ENCODE assay signal across 7 cellular contexts in genomic region chr12:62632521-62632920, GRCh38.
DNase-seq lines count a peak whose midpoint lies in the region; ATAC-seq and TF ChIP-seq lines count a peak whose summit lies in the region.

No MANE protein-coding gene starts in this region.

- peak overlapping the region; percentile 59 for H3K4me3 ChIP-seq in GM12864 (ENCODE audit: low read depth, low read length)
- peak overlapping the region; percentile 72 for H3K4me3 ChIP-seq in GM23248

- ATAC-seq in stimulated activated naive CD8-positive, alpha-beta T cell treated with anti-CD3 and anti-CD28 coated beads, Interleukin-15, amount 100 ng/mL, for 72 hours = peak; percentile 64
- no peak for ATAC-seq in GM19328 (IDR thresholded peaks at IDR 0.05; ENCODE audit: unreplicated experiment)

- no peaks in the 10 kb centered on the region for H3K9me3 ChIP-seq in GM23248 (ENCODE audit: low read depth)

- peaks cover 25% of the 10 kb centered on the region for H3K4me1 Mint-ChIP-seq in chondrocyte (ENCODE audit: low read depth)
- H3K4me1 Mint-ChIP-seq in stimulated activated naive CD8-positive, alpha-beta T cell treated with anti-CD3 and anti-CD28 coated beads, Interleukin-15, amount 100 ng/mL, for 72 hours = peaks cover 27% of the 10 kb centered on the region

- H3K27ac ChIP-seq in GM23248 = peak overlapping the region; percentile 71

- no peaks in the 10 kb centered on the region for H3K9me2 ChIP-seq in GM23248 (ENCODE audit: insufficient read depth)

- TF ChIP-seq CTCF in GM12864 (IDR thresholded peaks at IDR 0.05; ENCODE audit: low read depth, low read length, missing control alignments) = no peak
- TF ChIP-seq CTCF in chondrocyte (IDR thresholded peaks at IDR 0.05) = no peak

- peak overlapping the region; percentile 74 for H2AFZ ChIP-seq in GM23248

- no peaks in the 10 kb centered on the region for H3K27me3 Mint-ChIP-seq in chondrocyte (ENCODE audit: low read depth)
- peaks cover 79% of the 10 kb centered on the region for H3K27me3 Mint-ChIP-seq in stimulated activated naive CD8-positive, alpha-beta T cell treated with anti-CD3 and anti-CD28 coated beads, Interleukin-15, amount 100 ng/mL, for 72 hours

- DNase-seq in GM12864 (ENCODE audit: low read depth) (no peak), GM23248 (peak; percentile 69), NCI-H748 (lab: John Stamatoyannopoulos, UW; ENCODE audit: unreplicated experiment) (peak; percentile 76), chondrocyte (ENCODE audit: low spot score) (no peak), left kidney (ENCODE audit: low read depth, low spot score) (peak; percentile 72)
- peak; percentile 15 to 17 for DNase-seq in stimulated activated naive CD8-positive, alpha-beta T cell treated with anti-CD3 and anti-CD28 coated beads, Interleukin-15, amount 100 ng/mL, for 72 hours

- in situ Hi-C loops in GM23248 (cut with MboI) = no loop called here

- H3K4me1 ChIP-seq in GM23248 (ENCODE audit: insufficient read depth) = peaks cover 19% of the 10 kb centered on the region

- H3K9me3 Mint-ChIP-seq in chondrocyte (ENCODE audit: low read depth) = no peaks in the 10 kb centered on the region
- H3K9me3 Mint-ChIP-seq in stimulated activated naive CD8-positive, alpha-beta T cell treated with anti-CD3 and anti-CD28 coated beads, Interleukin-15, amount 100 ng/mL, for 72 hours = no peaks in the 10 kb centered on the region

- peak overlapping the region; percentile 77 for H3K4me2 ChIP-seq in GM23248 (ENCODE audit: unreplicated experiment)

- H3K36me3 Mint-ChIP-seq in chondrocyte (ENCODE audit: low read depth) = no peaks in the 10 kb centered on the region

- H3K27ac Mint-ChIP-seq in chondrocyte (ENCODE audit: unreplicated experiment) = peak overlapping the region; percentile 65
- H3K27ac Mint-ChIP-seq in stimulated activated naive CD8-positive, alpha-beta T cell treated with anti-CD3 and anti-CD28 coated beads, Interleukin-15, amount 100 ng/mL, for 72 hours = peak overlapping the region; percentile 63 to 82

- peak overlapping the region; percentile 72 for H3K9ac ChIP-seq in GM23248

- H3K36me3 ChIP-seq in GM23248 (ENCODE audit: low read depth) = no peaks in the 10 kb centered on the region

- H4K20me1 ChIP-seq in GM23248 (ENCODE audit: insufficient read depth) = no peaks in the 10 kb centered on the region

- no peaks in the 10 kb centered on the region for H3K79me2 ChIP-seq in GM23248 (ENCODE audit: insufficient read depth)

- no peaks in the 10 kb centered on the region for H3K27me3 ChIP-seq in GM23248 (replicated peaks; ENCODE audit: insufficient read depth)

- H3F3A ChIP-seq in GM23248 (ENCODE audit: insufficient read depth) = peaks cover 23% of the 10 kb centered on the region

- peak overlapping the region; percentile 82 for H3K4me3 Mint-ChIP-seq in chondrocyte (ENCODE audit: unreplicated experiment)
- peak overlapping the region; percentile 76 to 86 for H3K4me3 Mint-ChIP-seq in stimulated activated naive CD8-positive, alpha-beta T cell treated with anti-CD3 and anti-CD28 coated beads, Interleukin-15, amount 100 ng/mL, for 72 hours

- WGBS in GM23248 (ENCODE audit: low coverage in 1 of 2, low lambda C conversion rate in 2 of 2, missing lambda C conversion rate in 2 of 2), 2 experiments = 2 to 3% methylated on average over 13 to 17 of the region's 17 CpGs

Comparison
In these comparisons a context has a peak if more than half of its experiments do, and no peak if none do; other contexts are left out.
1. DNase-seq: peak in GM23248 (single experiment), NCI-H748 (single experiment), left kidney (single experiment) and stimulated activated naive CD8-positive, alpha-beta T cell treated with anti-CD3 and anti-CD28 coated beads, Interleukin-15, amount 100 ng/mL, for 72 hours (2 of 2); none in GM12864 (single experiment) and chondrocyte (single experiment).